In the genomic region with DNA sequence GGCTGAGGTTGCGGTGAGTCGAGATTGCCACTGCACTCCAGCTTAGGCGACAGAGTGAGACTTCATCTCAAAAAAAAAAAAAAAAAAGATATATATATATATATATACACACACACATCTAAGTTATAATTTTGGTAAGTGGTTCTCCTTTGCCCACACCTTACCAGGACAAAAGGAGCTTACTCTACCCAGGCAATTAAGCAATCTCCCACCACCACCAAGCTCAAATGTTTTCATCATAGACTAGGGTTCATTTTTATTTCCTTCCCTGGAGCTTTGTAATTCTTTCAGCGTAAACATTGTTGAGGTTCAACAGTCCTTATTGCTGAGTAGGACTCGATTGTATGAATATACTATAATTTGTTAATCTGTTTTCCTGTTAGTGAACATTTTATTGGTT, we compare ENCODE assay signal across 2 cellular contexts.
TF ChIP-seq lines count a peak whose summit lies in the region.

No MANE protein-coding gene starts in this region.

TF ChIP-seq in A549, 52 proteins besides CTCF, POLR2A, EP300 and RAD21:
- no peak for TF ChIP-seq GATA3 (IDR thresholded peaks at IDR 0.05; ENCODE audit: borderline replicate concordance)
- TF ChIP-seq RFX5 (IDR thresholded peaks at IDR 0.05), result no peak
- no peak for TF ChIP-seq TFCP2L1 (CRISPR knock-in tag; IDR thresholded peaks at IDR 0.05)
- 0 out of 2 replicates have a peak, but pooled peaks have one; percentile 45 for TF ChIP-seq POLR2AphosphoS2 (conservative IDR thresholded peaks at IDR 0.05; ENCODE audit: low read length)
TF ChIP-seq in A549: peak in this region for 1.

TF ChIP-seq in K562, 482 proteins besides CTCF, POLR2A, EP300 and RAD21 (continued from another document):
- 0 out of 2 replicates have a peak, but pooled peaks have one; percentile 4 for TF ChIP-seq POLR2G (IDR thresholded peaks at IDR 0.05; ENCODE audit: low read depth, low read length)
- TF ChIP-seq POLR2H (tag; IDR thresholded peaks at IDR 0.05; ENCODE audit: low read depth), result peak; percentile 32; the same call in 1 of the 2 replicates
- no peak for TF ChIP-seq ZNF583 (CRISPR knock-in tag; IDR thresholded peaks at IDR 0.05)
- TF ChIP-seq EGR1 (conservative IDR thresholded peaks at IDR 0.05), result no peak
- 0 out of 2 replicates have a peak, but pooled peaks have one; percentile 81 for TF ChIP-seq ILF3 (IDR thresholded peaks at IDR 0.05; ENCODE audit: borderline replicate concordance)
- 0 out of 2 replicates have a peak, but pooled peaks have one; percentile 24 for TF ChIP-seq POLR2AphosphoS5 (IDR thresholded peaks at IDR 0.05; ENCODE audit: control insufficient read depth, insufficient read depth, low read depth, low read length)
